ENCODE assay signal across 35 cellular contexts in genomic region chr20:11324990-11325389, GRCh38.
"Had no signal": no experiment of that assay in that cellular context is flagged by ENCODE, and none has a peak within 500 bp of the region (broad histone marks: within the 10 kb centered on the region; RNA-seq: fewer than 3 reads in every experiment).

No MANE protein-coding gene starts in this region.

- H3K27ac Mint-ChIP-seq: activated B cell treated with CpG ODN at 0.5 μM for 24 hours; activated CD8-positive, alpha-beta T cell treated with anti-CD3 and anti-CD28 coated beads for 36 hours; activated naive CD4-positive, alpha-beta T cell treated with anti-CD3 and anti-CD28 coated beads, Interleukin-2, amount 50 U/mL, for 24 hours; activated naive CD8-positive, alpha-beta T cell treated with anti-CD3 and anti-CD28 coated beads, Interleukin-2, amount 10 ng/mL, durations not matched to agents 7 days and 5 days; activated T-cell treated with anti-CD3 and anti-CD28 coated beads, Interleukin-2, amount 50 U/mL, for 72 hours; activated T-helper 17 cell treated with anti-CD3 and anti-CD28 coated beads, Interleukin-2, amount 50 U/mL, for 72 hours had no signal

- H3K27ac ChIP-seq: ascending aorta, breast epithelium, KMS-11, PC-9, RWPE1, VCaP had no signal

- H2AFZ ChIP-seq: PC-9 had no signal

- H3K36me3 Mint-ChIP-seq: activated naive CD4-positive, alpha-beta T cell treated with anti-CD3 and anti-CD28 coated beads, Interleukin-2, amount 50 U/mL, for 24 hours; activated naive CD8-positive, alpha-beta T cell treated with anti-CD3 and anti-CD28 coated beads, Interleukin-2, amount 10 ng/mL, durations not matched to agents 7 days and 5 days had no signal

- H3K9ac ChIP-seq: KMS-11 had no signal

- H3K4me3 Mint-ChIP-seq: activated B cell treated with CpG ODN at 0.5 μM for 24 hours; activated CD8-positive, alpha-beta T cell treated with anti-CD3 and anti-CD28 coated beads for 36 hours; activated naive CD4-positive, alpha-beta T cell treated with anti-CD3 and anti-CD28 coated beads, Interleukin-2, amount 50 U/mL, for 24 hours; activated naive CD8-positive, alpha-beta T cell treated with anti-CD3 and anti-CD28 coated beads, Interleukin-2, amount 10 ng/mL, durations not matched to agents 7 days and 5 days; activated T-cell treated with anti-CD3 and anti-CD28 coated beads, Interleukin-2, amount 50 U/mL, for 72 hours; activated T-helper 17 cell treated with anti-CD3 and anti-CD28 coated beads, Interleukin-2, amount 50 U/mL, for 72 hours had no signal

- H3K27me3 Mint-ChIP-seq: activated B cell treated with CpG ODN at 0.5 μM for 24 hours; activated CD8-positive, alpha-beta T cell treated with anti-CD3 and anti-CD28 coated beads for 36 hours; activated naive CD4-positive, alpha-beta T cell treated with anti-CD3 and anti-CD28 coated beads, Interleukin-2, amount 50 U/mL, for 24 hours; activated naive CD8-positive, alpha-beta T cell treated with anti-CD3 and anti-CD28 coated beads, Interleukin-2, amount 10 ng/mL, durations not matched to agents 7 days and 5 days; activated T-helper 17 cell treated with anti-CD3 and anti-CD28 coated beads, Interleukin-2, amount 50 U/mL, for 72 hours had no signal

- H3K4me1 ChIP-seq: ascending aorta, breast epithelium had no signal

- H3K4me3 ChIP-seq: ascending aorta, breast epithelium, PC-9 had no signal

- ATAC-seq: activated CD8-positive, alpha-beta T cell treated with anti-CD3 and anti-CD28 coated beads for 36 hours; activated T-cell treated with anti-CD3 and anti-CD28 coated beads, Interleukin-2, amount 50 U/mL, for 72 hours; activated T-helper 17 cell treated with anti-CD3 and anti-CD28 coated beads, Interleukin-2, amount 50 U/mL, for 72 hours had no signal

- H3K36me3 ChIP-seq: ascending aorta, breast epithelium had no signal

- H3K4me2 ChIP-seq: KMS-11, PC-9 had no signal

- DNase-seq: activated B cell treated with CpG ODN at 0.5 μM for 24 hours; activated CD4-positive, alpha-beta T cell treated with anti-CD3 and anti-CD28 coated beads for 1 hour; activated CD4-positive, alpha-beta T cell treated with anti-CD3 and anti-CD28 coated beads for 48 hours; activated CD4-positive, alpha-beta T cell treated with anti-CD3 and anti-CD28 coated beads, Interleukin-2, amount 50 U/mL, for 4 hours; activated CD8-positive, alpha-beta T cell treated with anti-CD3 and anti-CD28 coated beads for 36 hours; activated gamma-delta T cell; activated naive CD4-positive, alpha-beta T cell treated with Interleukin-2 at 50 U/mL for 16 hours; activated naive CD8-positive, alpha-beta T cell treated with anti-CD3 and anti-CD28 coated beads, Interleukin-2, amount 10 ng/mL, durations not matched to agents 7 days and 5 days; activated T-cell treated with anti-CD3 and anti-CD28 coated beads, Interleukin-2, amount 50 U/mL, for 1 hour; activated T-cell treated with anti-CD3 and anti-CD28 coated beads, Interleukin-2, amount 50 U/mL, for 72 hours; amygdala; caudate nucleus; cerebellar nuclear complex; NCI-H1092 treated with DMSO at 0.1 percent for 48 hours; NCI-H1417; NCI-H187 treated with DMSO at 0.1 percent for 48 hours; NCI-H2081; NCI-H226; NCI-H446 treated with DMSO at 0.1 percent for 48 hours; NCI-H524; NCI-H69; NK-92 treated with Interleukin-12 subunit alpha and Interleukin-12 subunit beta, amount 100 ng/mL, for 24 hours; PC-9; Right ventricle myocardium superior; SW 1271; T-helper 1 cell; T-helper 2 cell; T-helper 9 cell had no signal

- H3K27me3 ChIP-seq: ascending aorta, breast epithelium had no signal

- H3K4me1 Mint-ChIP-seq: activated B cell treated with CpG ODN at 0.5 μM for 24 hours; activated naive CD4-positive, alpha-beta T cell treated with anti-CD3 and anti-CD28 coated beads, Interleukin-2, amount 50 U/mL, for 24 hours; activated naive CD8-positive, alpha-beta T cell treated with anti-CD3 and anti-CD28 coated beads, Interleukin-2, amount 10 ng/mL, durations not matched to agents 7 days and 5 days; activated T-helper 17 cell treated with anti-CD3 and anti-CD28 coated beads, Interleukin-2, amount 50 U/mL, for 72 hours had no signal
